ENCODE assay signal across 9 cellular contexts in genomic region chr7:95871078-95871848, GRCh38.
DNase-seq lines count a peak whose midpoint lies in the region; ATAC-seq and TF ChIP-seq lines count a peak whose summit lies in the region.
"Had no signal": no experiment of that assay in that cellular context is flagged by ENCODE, and none has a peak within 500 bp of the region (broad histone marks: within the 10 kb centered on the region; RNA-seq: fewer than 3 reads in every experiment).

No MANE protein-coding gene starts in this region.

- ATAC-seq in activated T-cell treated with anti-CD3 and anti-CD28 coated beads, Interleukin-2, amount 50 U/mL, for 72 hours (replicated peaks in 1 of 2): no peak
- ATAC-seq in activated T-cell treated with anti-CD3 and anti-CD28 coated beads, Interleukin-2, amount 50 U/mL, for 4 hours: no peak
- ATAC-seq in HG02938 (IDR thresholded peaks at IDR 0.05; ENCODE audit: unreplicated experiment): peak; percentile 51

- H3K4me3 Mint-ChIP-seq in activated T-cell treated with anti-CD3 and anti-CD28 coated beads, Interleukin-2, amount 50 U/mL, for 72 hours: no peak overlapping the region
- H3K4me3 Mint-ChIP-seq in activated T-cell treated with anti-CD3 and anti-CD28 coated beads, Interleukin-2, amount 50 U/mL, for 4 hours: no peak overlapping the region
- H3K4me3 Mint-ChIP-seq in type B pancreatic cell: no peak overlapping the region
- H3K4me3 Mint-ChIP-seq: central memory CD8-positive, alpha-beta T cell had no signal

- no peaks in the 10 kb centered on the region for H3K4me1 Mint-ChIP-seq in activated T-cell treated with anti-CD3 and anti-CD28 coated beads, Interleukin-2, amount 50 U/mL, for 72 hours (ENCODE audit: low read depth)
- H3K4me1 Mint-ChIP-seq in activated T-cell treated with anti-CD3 and anti-CD28 coated beads, Interleukin-2, amount 50 U/mL, for 4 hours (ENCODE audit: low read depth): no peaks in the 10 kb centered on the region
- H3K4me1 Mint-ChIP-seq in type B pancreatic cell (ENCODE audit: unreplicated experiment): peaks cover 7% of the 10 kb centered on the region
- H3K4me1 Mint-ChIP-seq: central memory CD8-positive, alpha-beta T cell had no signal

- TF ChIP-seq CTCF in type B pancreatic cell (conservative IDR thresholded peaks at IDR 0.05): peak; percentile 83

- H3K9me3 Mint-ChIP-seq in activated T-cell treated with anti-CD3 and anti-CD28 coated beads, Interleukin-2, amount 50 U/mL, for 72 hours: no peaks in the 10 kb centered on the region
- no peaks in the 10 kb centered on the region for H3K9me3 Mint-ChIP-seq in activated T-cell treated with anti-CD3 and anti-CD28 coated beads, Interleukin-2, amount 50 U/mL, for 4 hours
- no peaks in the 10 kb centered on the region for H3K9me3 Mint-ChIP-seq in type B pancreatic cell
- H3K9me3 Mint-ChIP-seq: central memory CD8-positive, alpha-beta T cell had no signal

- peaks cover 27% of the 10 kb centered on the region for H3K27me3 Mint-ChIP-seq in activated T-cell treated with anti-CD3 and anti-CD28 coated beads, Interleukin-2, amount 50 U/mL, for 72 hours (ENCODE audit: low read depth)
- peaks cover 11% of the 10 kb centered on the region for H3K27me3 Mint-ChIP-seq in activated T-cell treated with anti-CD3 and anti-CD28 coated beads, Interleukin-2, amount 50 U/mL, for 4 hours (ENCODE audit: low read depth)
- peaks cover 24% of the 10 kb centered on the region for H3K27me3 Mint-ChIP-seq in type B pancreatic cell

- H3K27ac Mint-ChIP-seq in activated T-cell treated with anti-CD3 and anti-CD28 coated beads, Interleukin-2, amount 50 U/mL, for 72 hours: no peak overlapping the region
- H3K27ac Mint-ChIP-seq in type B pancreatic cell: no peak overlapping the region

- DNase-seq in activated T-cell treated with anti-CD3 and anti-CD28 coated beads, Interleukin-2, amount 50 U/mL, for 72 hours: peak; percentile 6 to 8
- no peak for DNase-seq in activated T-cell treated with anti-CD3 and anti-CD28 coated beads, Interleukin-2, amount 50 U/mL, for 4 hours
- peak; percentile 28 for DNase-seq in NCI-H2196 treated with DMSO at 0.1 percent for 48 hours (lab: John Stamatoyannopoulos, UW; ENCODE audit: unreplicated experiment)
- DNase-seq in astrocyte of the hippocampus (ENCODE audit: low read depth, low spot score): peak; percentile 71
- DNase-seq in inferior parietal cortex (ENCODE audit: extremely low spot score): peak; percentile 81
- no peak for DNase-seq in type B pancreatic cell (ENCODE audit: extremely low spot score, unreplicated experiment)
- DNase-seq in stimulated activated naive CD4-positive, alpha-beta T cell (lab: John Stamatoyannopoulos, UW): no peak

- no peaks in the 10 kb centered on the region for H3K36me3 Mint-ChIP-seq in activated T-cell treated with anti-CD3 and anti-CD28 coated beads, Interleukin-2, amount 50 U/mL, for 72 hours (ENCODE audit: insufficient read depth in 2 of 2)
- no peaks in the 10 kb centered on the region for H3K36me3 Mint-ChIP-seq in activated T-cell treated with anti-CD3 and anti-CD28 coated beads, Interleukin-2, amount 50 U/mL, for 4 hours (ENCODE audit: insufficient read depth)
- no peaks in the 10 kb centered on the region for H3K36me3 Mint-ChIP-seq in type B pancreatic cell

Comparison
In these comparisons a context has a peak if more than half of its experiments do, and no peak if none do; other contexts are left out.
1. DNase-seq: peak in activated T-cell treated with anti-CD3 and anti-CD28 coated beads, Interleukin-2, amount 50 U/mL, for 72 hours (2 of 2), NCI-H2196 treated with DMSO at 0.1 percent for 48 hours (single experiment), astrocyte of the hippocampus (single experiment) and inferior parietal cortex (single experiment); none in activated T-cell treated with anti-CD3 and anti-CD28 coated beads, Interleukin-2, amount 50 U/mL, for 4 hours (single experiment), type B pancreatic cell (single experiment) and stimulated activated naive CD4-positive, alpha-beta T cell (0 of 6).